ENCODE assay signal across 8 cellular contexts in genomic region chr11:44927174-44927661, GRCh38. TPM values are rescaled to one million over a fixed set of nuclear protein-coding genes. Genes with fewer than 3 reads are reported as not detected.
A peak's percentile ranks its signal among the peaks of the same experiment; 100 is the strongest.
DNase-seq lines count a peak whose midpoint lies in the region; ATAC-seq, FAIRE-seq and TF ChIP-seq lines count a peak whose summit lies in the region.

No MANE protein-coding gene starts in this region.

- no peaks in the 10 kb centered on the region for H3K36me3 ChIP-seq in upper lobe of right lung

- no peaks in the 10 kb centered on the region for H3K27me3 Mint-ChIP-seq in activated T-helper 2 cell treated with anti-CD3 and anti-CD28 coated beads, Interferon-gamma antibody, Interleukin-2, Interleukin-4, amounts not matched to agents 10 μg/mL and 5 μg/mL and 100 μg/mL, durations not matched to agents 14 hours and 24 hours and 36 hours (ENCODE audit: low read depth)
- no peaks in the 10 kb centered on the region for H3K27me3 Mint-ChIP-seq in osteocyte (ENCODE audit: unreplicated experiment)

- no peaks in the 10 kb centered on the region for H3K27me3 ChIP-seq in upper lobe of right lung

- no peaks in the 10 kb centered on the region for H3K36me3 Mint-ChIP-seq in activated T-helper 2 cell treated with anti-CD3 and anti-CD28 coated beads, Interferon-gamma antibody, Interleukin-2, Interleukin-4, amounts not matched to agents 10 μg/mL and 5 μg/mL and 100 μg/mL, durations not matched to agents 14 hours and 24 hours and 36 hours (ENCODE audit: low read depth)
- no peaks in the 10 kb centered on the region for H3K36me3 Mint-ChIP-seq in osteocyte (ENCODE audit: unreplicated experiment)

- TF ChIP-seq CTCF in foreskin fibroblast (IDR thresholded peaks at IDR 0.05; ENCODE audit: low read depth, low read length) (peak; percentile 89), osteocyte (IDR thresholded peaks at IDR 0.05) (peak; percentile 93), upper lobe of right lung (IDR thresholded peaks at IDR 0.05) (peak; percentile 87)

- H3K27ac Mint-ChIP-seq in activated T-helper 2 cell treated with anti-CD3 and anti-CD28 coated beads, Interferon-gamma antibody, Interleukin-2, Interleukin-4, amounts not matched to agents 10 μg/mL and 5 μg/mL and 100 μg/mL, durations not matched to agents 14 hours and 24 hours and 36 hours: no peak overlapping the region
- no peak overlapping the region for H3K27ac Mint-ChIP-seq in osteocyte (ENCODE audit: unreplicated experiment)

- intact Hi-C loops in activated T-helper 2 cell treated with anti-CD3 and anti-CD28 coated beads, Interferon-gamma antibody, Interleukin-2, Interleukin-4, amounts not matched to agents 10 μg/mL and 5 μg/mL and 100 μg/mL, durations not matched to agents 14 hours and 24 hours and 36 hours (cut with micrococcal nuclease): no loop called here
- intact Hi-C loops in upper lobe of right lung (cut with DNase I): no loop called here

- H3K4me1 Mint-ChIP-seq in activated T-helper 2 cell treated with anti-CD3 and anti-CD28 coated beads, Interferon-gamma antibody, Interleukin-2, Interleukin-4, amounts not matched to agents 10 μg/mL and 5 μg/mL and 100 μg/mL, durations not matched to agents 14 hours and 24 hours and 36 hours (ENCODE audit: low read depth): no peaks in the 10 kb centered on the region
- H3K4me1 Mint-ChIP-seq in osteocyte (ENCODE audit: unreplicated experiment): peaks cover 18% of the 10 kb centered on the region

- no peaks in the 10 kb centered on the region for H3K9me3 ChIP-seq in upper lobe of right lung

- H3K4me3 ChIP-seq in foreskin fibroblast (ENCODE audit: low read depth in 1 of 2, low read length in 2 of 2) (no peak overlapping the region), upper lobe of right lung (no peak overlapping the region)

- H3K27ac ChIP-seq in upper lobe of right lung: no peak overlapping the region

- ATAC-seq in upper lobe of right lung (peak; percentile 76), HG03460 (IDR thresholded peaks at IDR 0.05; ENCODE audit: unreplicated experiment) (no peak)

- no peaks in the 10 kb centered on the region for H3K9me3 Mint-ChIP-seq in activated T-helper 2 cell treated with anti-CD3 and anti-CD28 coated beads, Interferon-gamma antibody, Interleukin-2, Interleukin-4, amounts not matched to agents 10 μg/mL and 5 μg/mL and 100 μg/mL, durations not matched to agents 14 hours and 24 hours and 36 hours
- H3K9me3 Mint-ChIP-seq in osteocyte (ENCODE audit: unreplicated experiment): no peaks in the 10 kb centered on the region

- no peaks in the 10 kb centered on the region for H3K4me1 ChIP-seq in upper lobe of right lung

- FAIRE-seq in RCC 7860 (lab: Jason Lieb, UNC): no peak

- H3K4me3 Mint-ChIP-seq in activated T-helper 2 cell treated with anti-CD3 and anti-CD28 coated beads, Interferon-gamma antibody, Interleukin-2, Interleukin-4, amounts not matched to agents 10 μg/mL and 5 μg/mL and 100 μg/mL, durations not matched to agents 14 hours and 24 hours and 36 hours (ENCODE audit: low read depth): no peak overlapping the region
- H3K4me3 Mint-ChIP-seq in osteocyte (ENCODE audit: unreplicated experiment): no peak overlapping the region

- DNase-seq in DMS153 (lab: John Stamatoyannopoulos, UW) (peak; percentile 35), HuH-7.5 (ENCODE audit: low spot score) (peak; percentile 70), RCC 7860 (ENCODE audit: low spot score) (peak; percentile 37), foreskin fibroblast (peak; percentile 49 to 84), osteocyte (ENCODE audit: extremely low spot score, unreplicated experiment) (peak; percentile 91), upper lobe of right lung (peak; percentile 82)
- peak; percentile 23 for DNase-seq in activated T-helper 2 cell treated with anti-CD3 and anti-CD28 coated beads, Interferon-gamma antibody, Interleukin-2, Interleukin-4, amounts not matched to agents 10 μg/mL and 5 μg/mL and 100 μg/mL, durations not matched to agents 14 hours and 24 hours and 36 hours (ENCODE audit: low spot score)

RNA-seq across cellular contexts. Expression of gene TP53I11, which starts 23.5 kb away (rescaled TPM):
- total RNA-seq in activated T-helper 2 cell treated with anti-CD3 and anti-CD28 coated beads, Interferon-gamma antibody, Interleukin-2, Interleukin-4, amounts not matched to agents 10 μg/mL and 5 μg/mL and 100 μg/mL, durations not matched to agents 14 hours and 24 hours and 36 hours: 4.6 and 5.0 TPM in 2 replicates
- total RNA-seq in osteocyte (137 and 159 TPM in 2 replicates), upper lobe of right lung (110 TPM)

Comparison
In these comparisons a context has a peak if more than half of its experiments do, and no peak if none do; other contexts are left out.
1. DNase-seq: peak in every context shown above with its lines; median percentile 91 in osteocyte; 82 in upper lobe of right lung; 70 in HuH-7.5; 66 in foreskin fibroblast; 37 in RCC 7860; 35 in DMS153; 23 in activated T-helper 2 cell treated with anti-CD3 and anti-CD28 coated beads, Interferon-gamma antibody, Interleukin-2, Interleukin-4, amounts not matched to agents 10 μg/mL and 5 μg/mL and 100 μg/mL, durations not matched to agents 14 hours and 24 hours and 36 hours.
2. RNA of gene TP53I11, which starts 23.5 kb away (total RNA-seq): 137 to 159 TPM in osteocyte and 110 TPM in upper lobe of right lung (single experiment); 4.6 to 5.0 TPM in activated T-helper 2 cell treated with anti-CD3 and anti-CD28 coated beads, Interferon-gamma antibody, Interleukin-2, Interleukin-4, amounts not matched to agents 10 μg/mL and 5 μg/mL and 100 μg/mL, durations not matched to agents 14 hours and 24 hours and 36 hours; every median in the first group is over 10 times any median in the second.
3. Peak in every context shown above with its lines, with median percentiles within 50 percentile points of each other: CTCF ChIP-seq.